Comparison of ENCODE assay signal across 30 cellular contexts in genomic region chr10:29493697-29494096, GRCh38.
"Had no signal": no experiment of that assay in that cellular context is flagged by ENCODE, and none has a peak within 500 bp of the region (broad histone marks: within the 10 kb centered on the region; RNA-seq: fewer than 3 reads in every experiment).

No MANE protein-coding gene starts in this region.

- H3K4me3 ChIP-seq: neural progenitor cell, ovary, right atrium auricular region, skin epidermis, smooth muscle cell, spleen, stomach, thoracic aorta, thyroid gland, tibial nerve, upper lobe of left lung, vagina had no signal

- H3K9ac ChIP-seq: neural progenitor cell, parathyroid adenoma had no signal

- H3K4me2 ChIP-seq: neural progenitor cell, smooth muscle cell had no signal

- H3K36me3 Mint-ChIP-seq: stimulated activated memory B cell treated with anti-CD40 and anti-IgM and Interleukin-4, amounts not matched to agents 10 μg/mL and 1 μg/mL and 100 μg/mL, for 72 hours had no signal

- H3K27me3 ChIP-seq: neural progenitor cell, ovary, right atrium auricular region, stomach, thyroid gland, tibial nerve, upper lobe of left lung, vagina had no signal

- H3K27ac Mint-ChIP-seq: naive thymus-derived CD4-positive, alpha-beta T cell; natural killer cell; nephron; neural progenitor cell; progenitor cell of endocrine pancreas; stimulated activated memory B cell treated with anti-CD40 and anti-IgM and Interleukin-4, amounts not matched to agents 10 μg/mL and 1 μg/mL and 100 μg/mL, for 72 hours had no signal

- FAIRE-seq: urothelium cell line had no signal

- DNase-seq: naive thymus-derived CD4-positive, alpha-beta T cell; natural killer cell; occipital lobe; ovary; posterior cingulate gyrus; retina; spleen; stimulated activated CD4-positive, alpha-beta T cell treated with anti-CD3 and anti-CD28 coated beads, Interleukin-12 subunit alpha, Interleukin-12 subunit beta, amount 100 ng/mL, for 4 hours; stimulated activated CD4-positive, alpha-beta T cell treated with anti-CD3 and anti-CD28 coated beads, Interleukin-1b, Interleukin-23, amount 100 ng/mL, for 48 hours; stimulated activated CD4-positive, alpha-beta T cell treated with anti-CD3 and anti-CD28 coated beads, Interleukin-4, amount 100 ng/mL, for 1 hour; stimulated activated CD4-positive, alpha-beta T cell treated with anti-CD3 and anti-CD28 coated beads, Interleukin-4, amount 100 ng/mL, for 4 hours; stimulated activated CD8-positive, alpha-beta memory T cell treated with anti-CD3 and anti-CD28 coated beads, Interleukin-4, amount 100 ng/mL, for 48 hours; stimulated activated naive CD4-positive, alpha-beta T cell treated with Interleukin-2 at 50 U/mL for 16 hours; stomach; thyroid gland; trophoblast cell; upper lobe of left lung had no signal

- H3K27me3 Mint-ChIP-seq: naive thymus-derived CD4-positive, alpha-beta T cell; progenitor cell of endocrine pancreas had no signal

- H3K36me3 ChIP-seq: neural progenitor cell, ovary had no signal

- H3K27ac ChIP-seq: neural progenitor cell, ovary, parathyroid adenoma, right atrium auricular region, skin epidermis, spleen, stomach, thoracic aorta, thyroid gland, tibial nerve, upper lobe of left lung, vagina had no signal

- H3K9me3 Mint-ChIP-seq: natural killer cell; nephron; neural progenitor cell; stimulated activated memory B cell treated with anti-CD40 and anti-IgM and Interleukin-4, amounts not matched to agents 10 μg/mL and 1 μg/mL and 100 μg/mL, for 72 hours had no signal

- H3K4me3 Mint-ChIP-seq: naive thymus-derived CD4-positive, alpha-beta T cell; natural killer cell; nephron; neural progenitor cell; stimulated activated memory B cell treated with anti-CD40 and anti-IgM and Interleukin-4, amounts not matched to agents 10 μg/mL and 1 μg/mL and 100 μg/mL, for 72 hours had no signal

- H2AFZ ChIP-seq: neural progenitor cell, parathyroid adenoma had no signal

- H3K4me1 ChIP-seq: neural progenitor cell, parathyroid adenoma, right atrium auricular region, spleen, thyroid gland, tibial nerve, upper lobe of left lung, vagina had no signal

- H3K9me3 ChIP-seq: ovary, right atrium auricular region, spleen, stomach, thoracic aorta, thyroid gland, tibial nerve, upper lobe of left lung, vagina had no signal

- H3K4me1 Mint-ChIP-seq: natural killer cell had no signal

- ATAC-seq: naive thymus-derived CD4-positive, alpha-beta T cell; natural killer cell; sciatic nerve; stimulated activated memory B cell treated with anti-CD40 and anti-IgM and Interleukin-4, amounts not matched to agents 10 μg/mL and 1 μg/mL and 100 μg/mL, for 72 hours had no signal
